8 cellular contexts compared by ENCODE assay signal in genomic region chr17:79075861-79076406, GRCh38. TPM values are rescaled to one million over a fixed set of nuclear protein-coding genes. Genes with fewer than 3 reads are reported as not detected.
DNase-seq lines count a peak whose midpoint lies in the region; FAIRE-seq and TF ChIP-seq lines count a peak whose summit lies in the region.

No MANE protein-coding gene starts in this region.

- H2AFZ ChIP-seq in OCI-LY3 (ENCODE audit: low read depth, low read length) (no peak overlapping the region), endothelial cell of umbilical vein (ENCODE audit: low read depth, low read length) (no peak overlapping the region), osteoblast (ENCODE audit: low read length) (no peak overlapping the region)

- H3K36me3 ChIP-seq in OCI-LY3 (replicated peaks; ENCODE audit: low read depth, low read length): no peaks in the 10 kb centered on the region
- peaks cover 0 to 16% of the 10 kb centered on the region in 2 experiments for H3K36me3 ChIP-seq in endothelial cell of umbilical vein (ENCODE audit: control insufficient read depth in 2 of 2, extremely low read depth in 1 of 2, insufficient read depth in 2 of 2, low read length in 2 of 2)
- H3K36me3 ChIP-seq in osteoblast (ENCODE audit: insufficient read depth, low read length): peaks cover 6% of the 10 kb centered on the region

- CTCF ChIA-PET in endothelial cell of umbilical vein (lab: Charles Lee): interaction anchor here (1.0 to 6.5 kb wide), 4 partner anchors 9 to 316 kb away, joined by 3 to 46 read pairs (median 14); no protein-coding TSS in a partner anchor

- no peak for TF ChIP-seq POLR2A in endothelial cell of umbilical vein (IDR thresholded peaks at IDR 0.05; ENCODE audit: low read depth, low read length)

- no peaks in the 10 kb centered on the region for H3K9me3 ChIP-seq in OCI-LY3 (ENCODE audit: insufficient read depth, low read length)
- no peaks in the 10 kb centered on the region for H3K9me3 ChIP-seq in endothelial cell of umbilical vein (replicated peaks; ENCODE audit: control insufficient read depth, insufficient read depth, low read length)
- H3K9me3 ChIP-seq in osteoblast (ENCODE audit: low read depth, low read length): no peaks in the 10 kb centered on the region

- dilution Hi-C loops in endothelial cell of umbilical vein (cut with MboI; ENCODE audit: extremely low pct_ligation_motif_present, low sequenced_read_pairs): no loop called here

- H3K27me3 ChIP-seq in OCI-LY3 (ENCODE audit: low read depth, low read length) (no peaks in the 10 kb centered on the region), endothelial cell of umbilical vein (ENCODE audit: control insufficient read depth in 2 of 2, insufficient read depth in 2 of 2, low read length in 2 of 2) (no peaks in the 10 kb centered on the region), osteoblast (ENCODE audit: insufficient read depth, low read length) (no peaks in the 10 kb centered on the region)

- FAIRE-seq in endothelial cell of umbilical vein (lab: Jason Lieb, UNC): no peak

- peak overlapping the region; percentile 76 for H3K4me3 ChIP-seq in OCI-LY3 (ENCODE audit: low read length)
- peak overlapping the region in 1 of 3 experiments; percentile 71 for H3K4me3 ChIP-seq in endothelial cell of umbilical vein (replicated peaks in 1 of 3; ENCODE audit: insufficient read depth in 1 of 3, low read depth in 1 of 3, low read length in 3 of 3)
- H3K4me3 ChIP-seq in osteoblast (ENCODE audit: insufficient read depth, low read length): peak overlapping the region; percentile 86

- H3K9ac ChIP-seq in OCI-LY3 (ENCODE audit: low read length) (0 out of 2 replicates have a peak overlapping the region, but pooled peaks have one; percentile 48), endothelial cell of umbilical vein (replicated peaks; ENCODE audit: extremely low read depth, insufficient read depth, low read length) (peak overlapping the region; percentile 64)

- DNase-seq in D341Med (ENCODE audit: low spot score): peak; percentile 31
- no peak for DNase-seq in endothelial cell of umbilical vein (ENCODE audit: low read depth, low spot score)
- peak; percentile 80 for DNase-seq in osteoblast (ENCODE audit: insufficient read length, low spot score, missing footprints)
- no peak for DNase-seq in NCI-H2227 treated with DMSO at 0.1 percent for 48 hours (lab: John Stamatoyannopoulos, UW)
- no peak for DNase-seq in NCI-H1092 (lab: John Stamatoyannopoulos, UW)
- DNase-seq in T1000 (lab: John Stamatoyannopoulos, UW): no peak
- DNase-seq in GM03348 (ENCODE audit: low spot score): no peak

- no peak for TF ChIP-seq CTCF in OCI-LY3 (IDR thresholded peaks at IDR 0.05; ENCODE audit: low read depth, low read length)
- no peak for TF ChIP-seq CTCF in endothelial cell of umbilical vein (IDR thresholded peaks at IDR 0.05; ENCODE audit: extremely low read depth in 1 of 2, insufficient read depth in 1 of 2, low read depth in 1 of 2, low read length in 2 of 2)
- no peak for TF ChIP-seq CTCF in osteoblast (IDR thresholded peaks at IDR 0.05; ENCODE audit: extremely low read depth, low read depth, low read length)

- POLR2A ChIA-PET in endothelial cell of umbilical vein (lab: Charles Lee): no interaction called here

- H3K9me1 ChIP-seq in endothelial cell of umbilical vein (replicated peaks; ENCODE audit: control insufficient read depth, extremely low read depth, insufficient read depth, low read length): no peaks in the 10 kb centered on the region

- intact Hi-C loops in endothelial cell of umbilical vein (cut with micrococcal nuclease): loop anchor here (2.0 kb wide), 1 partner anchor 23 kb away; no protein-coding TSS in a partner anchor

- no TSS peak for BruUV-seq in endothelial cell of umbilical vein (replicated peaks; lab: Mats Ljungman, UMichigan)

- H3K4me2 ChIP-seq in OCI-LY3 (ENCODE audit: low read length) (peak overlapping the region; percentile 71), endothelial cell of umbilical vein (ENCODE audit: insufficient read depth, low read length) (peak overlapping the region; percentile 66), osteoblast (ENCODE audit: insufficient read depth, low read length) (peak overlapping the region; percentile 84)

- H4K20me1 ChIP-seq in OCI-LY3 (ENCODE audit: insufficient read depth, low read length): no peaks in the 10 kb centered on the region
- no peaks in the 10 kb centered on the region for H4K20me1 ChIP-seq in endothelial cell of umbilical vein (replicated peaks; ENCODE audit: control insufficient read depth, extremely low read depth, insufficient read depth, low read length)
- no peaks in the 10 kb centered on the region for H4K20me1 ChIP-seq in osteoblast (ENCODE audit: insufficient read depth, low read length)

- H3K79me2 ChIP-seq in OCI-LY3 (ENCODE audit: low read length) (no peaks in the 10 kb centered on the region), endothelial cell of umbilical vein (ENCODE audit: control insufficient read depth, insufficient read depth, low read length) (no peaks in the 10 kb centered on the region), osteoblast (ENCODE audit: insufficient read depth, low read length) (no peaks in the 10 kb centered on the region)

- H3K27ac ChIP-seq in OCI-LY3 (ENCODE audit: low read length) (no peak overlapping the region), endothelial cell of umbilical vein (ENCODE audit: insufficient read depth, low read depth, low read length) (no peak overlapping the region), osteoblast (ENCODE audit: low read depth, low read length) (no peak overlapping the region)

- 0 out of 2 replicates have a peak, but pooled peaks cover 4% of the 10 kb centered on the region for H3K4me1 ChIP-seq in OCI-LY3 (ENCODE audit: low read length)
- H3K4me1 ChIP-seq in endothelial cell of umbilical vein (ENCODE audit: control insufficient read depth, extremely low read depth, insufficient read depth, low read length): peaks cover 8% of the 10 kb centered on the region
- H3K4me1 ChIP-seq in osteoblast (ENCODE audit: insufficient read depth, low read length): peaks cover 6% of the 10 kb centered on the region

TF ChIP-seq in endothelial cell of umbilical vein, 7 proteins besides CTCF, POLR2A, EP300 and RAD21:
- TF ChIP-seq POLR2AphosphoS5 (IDR thresholded peaks at IDR 0.05; ENCODE audit: insufficient read depth, low read depth, low read length) (no peak), FOS (IDR thresholded peaks at IDR 0.05; ENCODE audit: borderline replicate concordance, insufficient read depth, low read length) (no peak), GATA2 (IDR thresholded peaks at IDR 0.05; ENCODE audit: insufficient read depth, insufficient read length, low read depth, low read length) (no peak), MYC (IDR thresholded peaks at IDR 0.05; ENCODE audit: low read depth, low read length) (no peak), EZH2 (IDR thresholded peaks at IDR 0.05; ENCODE audit: borderline replicate concordance, low read depth, low read length, severe bottlenecking) (no peak), MAX (IDR thresholded peaks at IDR 0.05; ENCODE audit: insufficient read depth, insufficient read length) (no peak), JUN (IDR thresholded peaks at IDR 0.05; ENCODE audit: borderline replicate concordance, insufficient read depth, insufficient read length, low read depth) (no peak)

RNA-seq across cellular contexts. Expression of gene ENGASE, which starts 1.3 kb away (rescaled TPM):
- 20.8 and 27.2 TPM in 2 replicates for total RNA-seq in endothelial cell of umbilical vein
- polyA plus RNA-seq in endothelial cell of umbilical vein: 10.5 and 13.7 TPM in 2 replicates
- 3.0 and 4.6 TPM in 2 replicates for polyA plus RNA-seq in endothelial cell of umbilical vein (2011; cell fraction: cytosol; rRNA removed)
- 142 and 147 TPM in 2 replicates for polyA plus RNA-seq in endothelial cell of umbilical vein (2011; cell fraction: nucleus; rRNA removed)
- 17.2 and 26.3 TPM in 2 replicates for polyA plus RNA-seq in endothelial cell of umbilical vein (2012)
- polyA minus RNA-seq in endothelial cell of umbilical vein: 15.6 and 21.1 TPM in 2 replicates
- polyA minus RNA-seq in endothelial cell of umbilical vein (2011; cell fraction: cytosol; rRNA and poly(A)+ RNA removed): 9.3 TPM
- polyA minus RNA-seq in endothelial cell of umbilical vein (2011; cell fraction: nucleus; rRNA and poly(A)+ RNA removed): 20.5 and 27.4 TPM in 2 replicates
- total RNA-seq in osteoblast: 11.8 and 14.5 TPM in 2 replicates

RNA-seq across cellular contexts. Expression of gene C1QTNF1, which starts 52.0 kb away (rescaled TPM):
- total RNA-seq in endothelial cell of umbilical vein (3.8 and 4.0 TPM in 2 replicates), osteoblast (13.8 and 14.4 TPM in 2 replicates)
- 2.5 and 3.1 TPM in 2 replicates for polyA plus RNA-seq in endothelial cell of umbilical vein
- polyA plus RNA-seq in endothelial cell of umbilical vein (2011; cell fraction: cytosol; rRNA removed): 1.6 and 1.7 TPM in 2 replicates
- polyA plus RNA-seq in endothelial cell of umbilical vein (2011; cell fraction: nucleus; rRNA removed): 0.76 and 1.2 TPM in 2 replicates
- polyA plus RNA-seq in endothelial cell of umbilical vein (2012): 0.83 and 1.5 TPM in 2 replicates
- polyA minus RNA-seq in endothelial cell of umbilical vein: 0.66 and 0.79 TPM in 2 replicates
- not detected for polyA minus RNA-seq in endothelial cell of umbilical vein (2011; cell fraction: cytosol; rRNA and poly(A)+ RNA removed)
- polyA minus RNA-seq in endothelial cell of umbilical vein (2011; cell fraction: nucleus; rRNA and poly(A)+ RNA removed): 0.34 and 0.53 TPM in 2 replicates

Comparison
In these comparisons a context has a peak if more than half of its experiments do, and no peak if none do; other contexts are left out.
1. DNase-seq: peak in D341Med (single experiment) and osteoblast (single experiment); none in endothelial cell of umbilical vein (single experiment), NCI-H2227 treated with DMSO at 0.1 percent for 48 hours (single experiment), NCI-H1092 (single experiment), T1000 (single experiment) and GM03348 (single experiment).
2. Peak in every context shown above with its lines, with median percentiles within 50 percentile points of each other: H3K4me2 ChIP-seq.